16 cellular contexts compared by ENCODE assay signal in genomic region chr2:6934329-6934728, GRCh38.
"Had no signal": no experiment of that assay in that cellular context is flagged by ENCODE, and none has a peak within 500 bp of the region (broad histone marks: within the 10 kb centered on the region; RNA-seq: fewer than 3 reads in every experiment).

No MANE protein-coding gene starts in this region.

- H3K4me3 Mint-ChIP-seq: activated CD8-positive, alpha-beta memory T cell treated with anti-CD3 and anti-CD28 coated beads, Interleukin-2, amount 10 ng/mL, durations not matched to agents 7 days and 5 days; activated T-cell treated with anti-CD3 and anti-CD28 coated beads, Interleukin-2, amount 50 U/mL, for 24 hours; nephron progenitor cell had no signal

- H3K9me3 ChIP-seq: gastroesophageal sphincter, stomach, tibial artery, uterus had no signal

- H3K27ac ChIP-seq: gastroesophageal sphincter, stomach, tibial artery, uterus had no signal

- H3K4me3 ChIP-seq: gastroesophageal sphincter, stomach, tibial artery, uterus had no signal

- H3K27me3 ChIP-seq: gastroesophageal sphincter, stomach, tibial artery, uterus had no signal

- H3K27ac Mint-ChIP-seq: activated CD8-positive, alpha-beta memory T cell treated with anti-CD3 and anti-CD28 coated beads, Interleukin-2, amount 10 ng/mL, durations not matched to agents 7 days and 5 days; activated T-cell treated with anti-CD3 and anti-CD28 coated beads, Interleukin-2, amount 50 U/mL, for 24 hours; nephron progenitor cell had no signal

- H3K4me1 ChIP-seq: gastroesophageal sphincter, tibial artery, uterus had no signal

- DNase-seq: activated CD4-positive, alpha-beta T cell treated with anti-CD3 and anti-CD28 coated beads, Interleukin-2, amount 50 U/mL, for 48 hours; activated CD4-positive, CD25-positive, alpha-beta regulatory T cell treated with anti-CD3 and anti-CD28 coated beads, Interleukin-2, amount 50 U/mL, for 72 hours; activated CD8-positive, alpha-beta memory T cell treated with anti-CD3 and anti-CD28 coated beads, Interleukin-2, amount 10 ng/mL, durations not matched to agents 7 days and 5 days; activated gamma-delta T cell treated with Interleukin-2 at 50 U/mL for 16 hours; activated T-cell treated with anti-CD3 and anti-CD28 coated beads, Interleukin-2, amount 50 U/mL, for 24 hours; central memory CD4-positive, alpha-beta T cell; cortex of kidney; effector memory CD4-positive, alpha-beta T cell; kidney; left ventricle myocardium superior; mesenchymal stem cell; nephron progenitor cell; stomach; tibial artery; uterus had no signal

- ATAC-seq: activated CD8-positive, alpha-beta memory T cell treated with anti-CD3 and anti-CD28 coated beads, Interleukin-2, amount 10 ng/mL, durations not matched to agents 7 days and 5 days; gastroesophageal sphincter; left ventricle myocardium superior had no signal

- H3K36me3 ChIP-seq: gastroesophageal sphincter, stomach, tibial artery, uterus had no signal

- H3K27me3 Mint-ChIP-seq: activated CD8-positive, alpha-beta memory T cell treated with anti-CD3 and anti-CD28 coated beads, Interleukin-2, amount 10 ng/mL, durations not matched to agents 7 days and 5 days; activated T-cell treated with anti-CD3 and anti-CD28 coated beads, Interleukin-2, amount 50 U/mL, for 24 hours had no signal
